Comparison of ENCODE assay signal across 29 cellular contexts in the genomic region with DNA sequence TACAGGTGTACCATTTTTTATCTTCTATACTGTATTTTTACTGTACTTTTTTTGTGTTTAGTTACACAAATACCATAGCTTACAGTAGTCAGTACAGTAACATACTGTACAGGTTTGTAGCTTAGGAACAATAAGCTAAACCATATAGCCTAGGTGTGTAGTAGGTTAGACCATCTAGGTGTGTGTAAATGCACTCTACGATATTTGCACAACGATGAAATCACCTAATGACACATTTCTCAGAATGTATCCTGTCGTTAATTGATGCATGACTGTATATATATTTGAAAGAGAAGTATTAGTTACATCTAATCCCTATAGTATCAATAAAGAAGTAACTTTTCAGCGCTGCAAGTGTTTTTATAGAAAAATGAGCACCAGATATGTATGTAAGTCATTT.
"Had no signal": no experiment of that assay in that cellular context is flagged by ENCODE, and none has a peak within 500 bp of the region (broad histone marks: within the 10 kb centered on the region; RNA-seq: fewer than 3 reads in every experiment).

No MANE protein-coding gene starts in this region.

- H3K27me3 ChIP-seq: left lung, pancreas, stomach, suprapubic skin, tibial artery, upper lobe of right lung had no signal

- H3K4me3 ChIP-seq: left lung, lower lobe of right lung, pancreas, prostate gland, skin epidermis, stomach, suprapubic skin, thoracic aorta, tibial artery, upper lobe of right lung had no signal

- FAIRE-seq: pancreas, urothelium cell line had no signal

- H3K27ac ChIP-seq: left lung, lower lobe of right lung, pancreas, prostate gland, skin epidermis, stomach, suprapubic skin, thoracic aorta, tibial artery, upper lobe of right lung had no signal

- H3K36me3 ChIP-seq: left lung, lower lobe of right lung, pancreas, prostate gland, stomach, suprapubic skin, thoracic aorta, tibial artery, upper lobe of right lung had no signal

- DNase-seq: hippocampal formation; kidney; left colon; left lung; lower lobe of right lung; mammary epithelial cell; mesenchymal stem cell; naive thymus-derived CD8-positive, alpha-beta T cell; nucleus accumbens; pancreas; posterior cingulate gyrus; retina; right cardiac atrium; stimulated activated CD4-positive, alpha-beta T cell treated with anti-CD3 and anti-CD28 coated beads, Interleukin-12 subunit alpha, Interleukin-12 subunit beta, amount 100 ng/mL, for 4 hours; stimulated activated CD4-positive, alpha-beta T cell treated with anti-CD3 and anti-CD28 coated beads, Interleukin-15, amount 100 ng/mL, for 24 hours; stimulated activated CD4-positive, alpha-beta T cell treated with anti-CD3 and anti-CD28 coated beads, Interleukin-2, amount 100 ng/mL, for 24 hours; stimulated activated CD4-positive, alpha-beta T cell treated with anti-CD3 and anti-CD28 coated beads, Interleukin-4, amount 100 ng/mL, for 1 hour; stimulated activated naive B cell treated with anti-CD40 and anti-IgM and Interleukin-4, amounts not matched to agents 10 μg/mL and 1 μg/mL and 100 μg/mL, for 72 hours; stimulated activated naive CD8-positive, alpha-beta T cell treated with anti-CD3 and anti-CD28 coated beads, Interleukin-15, Interleukin-2, amounts not matched to agents 100 U/mL and 50 U/mL, for 24 hours; stomach; tibial artery; trophoblast cell; upper lobe of right lung had no signal

- ATAC-seq: left colon; left lung; lower lobe of right lung; naive thymus-derived CD8-positive, alpha-beta T cell; pancreas; right cardiac atrium; sciatic nerve; stimulated activated naive B cell treated with anti-CD40 and anti-IgM and Interleukin-4, amounts not matched to agents 10 μg/mL and 1 μg/mL and 100 μg/mL, for 72 hours; stimulated activated naive CD8-positive, alpha-beta T cell treated with anti-CD3 and anti-CD28 coated beads, Interleukin-15, Interleukin-2, amounts not matched to agents 100 U/mL and 50 U/mL, for 24 hours; upper lobe of right lung had no signal

- H3K9me3 ChIP-seq: left lung, lower lobe of right lung, pancreas, prostate gland, stomach, suprapubic skin, thoracic aorta, tibial artery, upper lobe of right lung had no signal

- H3K4me1 ChIP-seq: left lung, lower lobe of right lung, pancreas, prostate gland, stomach, suprapubic skin, tibial artery, upper lobe of right lung had no signal
